Comparison of ENCODE assay signal across 7 cellular contexts in genomic region chrX:120223374-120223773, GRCh38.
"Had no signal": no experiment of that assay in that cellular context is flagged by ENCODE, and none has a peak within 500 bp of the region (broad histone marks: within the 10 kb centered on the region; RNA-seq: fewer than 3 reads in every experiment).

No MANE protein-coding gene starts in this region.

- DNase-seq: GDM1, GF-D8 had no signal

- FAIRE-seq: G401.6, GM12878, GM12891, GM12892, GM19239 had no signal

- ATAC-seq: GM12878 had no signal

- H3K4me3 ChIP-seq: GM12878 had no signal
